8 cellular contexts compared by ENCODE assay signal in genomic region chr10:5623081-5623748, GRCh38. TPM values are rescaled to one million over a fixed set of nuclear protein-coding genes. Genes with fewer than 3 reads are reported as not detected.
DNase-seq lines count a peak whose midpoint lies in the region; ATAC-seq, FAIRE-seq and TF ChIP-seq lines count a peak whose summit lies in the region.

No MANE protein-coding gene starts in this region.

- H3K4me3 ChIP-seq in A673 (ENCODE audit: low read depth, low read length, poor library complexity, severe bottlenecking), result no peak overlapping the region

- H3K27me3 ChIP-seq in A673 (replicated peaks; ENCODE audit: insufficient read depth, low read depth, low read length, poor library complexity), result no peaks in the 10 kb centered on the region

- H3K4me1 ChIP-seq in A673 (ENCODE audit: insufficient read depth, low read length, poor library complexity, severe bottlenecking), result no peaks in the 10 kb centered on the region

- no peaks in the 10 kb centered on the region for H3K36me3 ChIP-seq in A673 (ENCODE audit: insufficient read depth, low read length, poor library complexity, severe bottlenecking)

- FAIRE-seq in GM18507 (lab: Jason Lieb, UNC), result peak; percentile 91

- BruUV-seq in A673 (replicated peaks; lab: Mats Ljungman, UMichigan), result no TSS peak

- TF ChIP-seq CTCF in A673 (conservative IDR thresholded peaks at IDR 0.05; ENCODE audit: low read depth, low read length), result peak; percentile 93
- peak; percentile 92 for TF ChIP-seq CTCF in VCaP (conservative IDR thresholded peaks at IDR 0.05)

- POLR2A ChIA-PET in A673 (lab: Charles Lee; ENCODE audit: low non-redundant PET), result no interaction called here

- no peaks in the 10 kb centered on the region for H3K9me3 ChIP-seq in A673 (ENCODE audit: low read depth, low read length, poor library complexity, severe bottlenecking)

- CTCF ChIA-PET in A673 (lab: Charles Lee), result interaction anchor here (0.5 to 2.0 kb wide), 7 partner anchors 8 to 808 kb away, joined by 3 to 14 read pairs (median 4); no protein-coding TSS in a partner anchor

- intact Hi-C loops in A673 (cut with micrococcal nuclease; ENCODE audit: unreplicated experiment), result loop anchor here (5.0 to 10.0 kb wide), 4 partner anchors 181 to 806 kb away; no protein-coding TSS in a partner anchor

- DNase-seq in A673 (ENCODE audit: low spot score), result peak; percentile 90
- peak; percentile 75 for DNase-seq in GM18507 (ENCODE audit: extremely low spot score, insufficient read length, low read depth)
- peak; percentile 29 for DNase-seq in NCI-H2029 treated with DMSO at 0.1 percent for 48 hours (lab: John Stamatoyannopoulos, UW)
- peak; percentile 46 for DNase-seq in brain pericyte (ENCODE audit: low read depth, low spot score)
- peak; percentile 92 for DNase-seq in iPS-NIHi7 (ENCODE audit: extremely low spot score)
- peak; percentile 84 for DNase-seq in stimulated activated CD4-positive, alpha-beta T cell treated with anti-CD3 and anti-CD28 coated beads, Interleukin-12 subunit alpha, Interleukin-12 subunit beta, amount 100 ng/mL, for 4 hours

- ATAC-seq in HG02938 (IDR thresholded peaks at IDR 0.05; ENCODE audit: unreplicated experiment), result peak; percentile 79

- H3K27ac ChIP-seq in A673 (ENCODE audit: low read depth, low read length, poor library complexity, severe bottlenecking) (no peak overlapping the region), VCaP (peak overlapping the region; percentile 72)

RNA-seq across cellular contexts. Expression of gene ASB13, which starts 43.2 kb away (rescaled TPM):
- 11.9 and 17.8 TPM in 2 replicates for total RNA-seq in A673 (2021)

Comparison
In these comparisons a context has a peak if more than half of its experiments do, and no peak if none do; other contexts are left out.
1. DNase-seq: peak in every context shown above with its lines; median percentile 92 in iPS-NIHi7; 90 in A673; 84 in stimulated activated CD4-positive, alpha-beta T cell treated with anti-CD3 and anti-CD28 coated beads, Interleukin-12 subunit alpha, Interleukin-12 subunit beta, amount 100 ng/mL, for 4 hours; 75 in GM18507; 46 in brain pericyte; 29 in NCI-H2029 treated with DMSO at 0.1 percent for 48 hours.